ENCODE assay signal across 24 cellular contexts in the genomic region with DNA sequence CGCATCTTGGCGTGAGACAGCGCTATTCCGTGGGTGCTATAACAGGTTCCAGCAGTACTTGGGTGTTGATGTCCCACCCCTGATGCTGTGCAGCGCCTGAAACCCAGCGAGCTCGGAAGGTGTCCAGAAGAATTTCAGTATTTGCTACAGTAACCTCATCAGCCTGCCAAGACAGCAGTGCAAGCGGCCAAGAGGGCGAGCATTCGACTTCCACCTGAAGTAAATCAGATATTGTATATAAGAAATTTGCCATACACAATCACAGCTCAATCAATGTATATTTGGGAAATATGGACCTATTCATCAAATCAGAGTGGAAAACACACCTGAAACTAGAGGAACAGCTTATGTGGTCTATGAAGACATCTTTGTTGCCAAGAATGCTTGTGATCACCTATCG.
"Had no signal": no experiment of that assay in that cellular context is flagged by ENCODE, and none has a peak within 500 bp of the region (broad histone marks: within the 10 kb centered on the region; RNA-seq: fewer than 3 reads in every experiment).

No MANE protein-coding gene starts in this region.

- H3K4me3 ChIP-seq: gastrocnemius medialis, lower lobe of right lung, neural progenitor cell, stomach, thoracic aorta, tibial nerve, upper lobe of right lung, uterus had no signal

- H3K4me1 Mint-ChIP-seq: neural progenitor cell had no signal

- H3K27me3 Mint-ChIP-seq: effector memory CD8-positive, alpha-beta T cell; progenitor cell of endocrine pancreas had no signal

- H3K27ac ChIP-seq: epithelial cell of prostate, gastrocnemius medialis, lower lobe of right lung, neural progenitor cell, parathyroid adenoma, stomach, thoracic aorta, tibial nerve, upper lobe of right lung, uterus had no signal

- H3K4me3 Mint-ChIP-seq: effector memory CD8-positive, alpha-beta T cell; natural killer cell; neural progenitor cell; stimulated activated effector memory CD8-positive, alpha-beta T cell treated with anti-CD3 and anti-CD28 coated beads, Interleukin-12 subunit alpha, Interleukin-12 subunit beta, amount 100 ng/mL, for 72 hours had no signal

- H3K4me2 ChIP-seq: neural progenitor cell had no signal

- H3K4me1 ChIP-seq: neural progenitor cell, uterus had no signal

- H3K9me3 ChIP-seq: gastrocnemius medialis, lower lobe of right lung, stomach, thoracic aorta, tibial nerve, upper lobe of right lung, uterus had no signal

- H3K27me3 ChIP-seq: gastrocnemius medialis, neural progenitor cell, stomach, tibial nerve, upper lobe of right lung, uterus had no signal

- H3K9ac ChIP-seq: neural progenitor cell, parathyroid adenoma had no signal

- H3K36me3 ChIP-seq: gastrocnemius medialis, neural progenitor cell, uterus had no signal

- FAIRE-seq: keratinocyte had no signal

- ATAC-seq: effector memory CD8-positive, alpha-beta T cell; esophagus mucosa; gastrocnemius medialis; left ventricle myocardium superior; lower lobe of right lung; natural killer cell; sciatic nerve; stimulated activated effector memory CD8-positive, alpha-beta T cell treated with anti-CD3 and anti-CD28 coated beads, Interleukin-12 subunit alpha, Interleukin-12 subunit beta, amount 100 ng/mL, for 72 hours; upper lobe of right lung had no signal

- H2AFZ ChIP-seq: neural progenitor cell, parathyroid adenoma had no signal

- H3K9me3 Mint-ChIP-seq: effector memory CD8-positive, alpha-beta T cell; natural killer cell; neural progenitor cell; stimulated activated effector memory CD8-positive, alpha-beta T cell treated with anti-CD3 and anti-CD28 coated beads, Interleukin-12 subunit alpha, Interleukin-12 subunit beta, amount 100 ng/mL, for 72 hours had no signal

- DNase-seq: cortex of kidney; effector memory CD8-positive, alpha-beta T cell; foreskin fibroblast; gastrocnemius medialis; head of caudate nucleus; left ventricle myocardium superior; lower lobe of right lung; natural killer cell; stimulated activated CD4-positive, alpha-beta T cell treated with anti-CD3 and anti-CD28 coated beads, Interleukin-2, amount 100 ng/mL, for 24 hours; stimulated activated CD4-positive, alpha-beta T cell treated with anti-CD3 and anti-CD28 coated beads, Interleukin-4, amount 100 ng/mL, for 24 hours; stimulated activated naive CD4-positive, alpha-beta T cell treated with Interleukin-2 at 50 U/mL for 16 hours; stomach; upper lobe of right lung; uterus had no signal

- H3K27ac Mint-ChIP-seq: neural progenitor cell, progenitor cell of endocrine pancreas had no signal

- H3K36me3 Mint-ChIP-seq: natural killer cell had no signal
